In the genomic region with DNA sequence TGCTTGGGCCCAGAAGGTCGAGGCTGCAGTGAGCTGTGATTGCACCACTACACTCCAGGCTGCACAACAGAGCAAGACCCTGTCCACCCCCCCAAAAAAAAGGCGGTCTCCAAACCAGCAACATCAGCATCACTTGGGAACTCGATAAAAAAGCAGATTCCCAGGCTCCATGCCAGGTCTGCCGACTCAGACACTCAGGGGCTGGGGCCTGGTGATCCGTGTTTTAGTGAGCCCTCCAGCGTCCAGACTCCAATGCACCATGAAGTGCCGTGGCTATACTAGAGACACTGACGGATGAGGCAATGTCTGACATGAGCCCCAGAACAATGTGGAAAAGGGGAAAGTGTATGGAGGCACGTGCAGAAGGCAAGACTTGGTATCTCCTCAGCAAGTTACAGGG, we compare ENCODE assay signal across 1 cellular context.
TF ChIP-seq lines count a peak whose summit lies in the region.

No MANE protein-coding gene starts in this region.

TF ChIP-seq in HepG2, 621 proteins besides CTCF, POLR2A, EP300 and RAD21:
- peak; percentile 73 for TF ChIP-seq ZNF770 (CRISPR knock-in tag; IDR thresholded peaks at IDR 0.05)
- TF ChIP-seq NFE2 (CRISPR knock-in tag; IDR thresholded peaks at IDR 0.05) = no peak
TF ChIP-seq in HepG2: peak in this region for 1.
